Comparison of ENCODE assay signal across 14 cellular contexts in the genomic region with DNA sequence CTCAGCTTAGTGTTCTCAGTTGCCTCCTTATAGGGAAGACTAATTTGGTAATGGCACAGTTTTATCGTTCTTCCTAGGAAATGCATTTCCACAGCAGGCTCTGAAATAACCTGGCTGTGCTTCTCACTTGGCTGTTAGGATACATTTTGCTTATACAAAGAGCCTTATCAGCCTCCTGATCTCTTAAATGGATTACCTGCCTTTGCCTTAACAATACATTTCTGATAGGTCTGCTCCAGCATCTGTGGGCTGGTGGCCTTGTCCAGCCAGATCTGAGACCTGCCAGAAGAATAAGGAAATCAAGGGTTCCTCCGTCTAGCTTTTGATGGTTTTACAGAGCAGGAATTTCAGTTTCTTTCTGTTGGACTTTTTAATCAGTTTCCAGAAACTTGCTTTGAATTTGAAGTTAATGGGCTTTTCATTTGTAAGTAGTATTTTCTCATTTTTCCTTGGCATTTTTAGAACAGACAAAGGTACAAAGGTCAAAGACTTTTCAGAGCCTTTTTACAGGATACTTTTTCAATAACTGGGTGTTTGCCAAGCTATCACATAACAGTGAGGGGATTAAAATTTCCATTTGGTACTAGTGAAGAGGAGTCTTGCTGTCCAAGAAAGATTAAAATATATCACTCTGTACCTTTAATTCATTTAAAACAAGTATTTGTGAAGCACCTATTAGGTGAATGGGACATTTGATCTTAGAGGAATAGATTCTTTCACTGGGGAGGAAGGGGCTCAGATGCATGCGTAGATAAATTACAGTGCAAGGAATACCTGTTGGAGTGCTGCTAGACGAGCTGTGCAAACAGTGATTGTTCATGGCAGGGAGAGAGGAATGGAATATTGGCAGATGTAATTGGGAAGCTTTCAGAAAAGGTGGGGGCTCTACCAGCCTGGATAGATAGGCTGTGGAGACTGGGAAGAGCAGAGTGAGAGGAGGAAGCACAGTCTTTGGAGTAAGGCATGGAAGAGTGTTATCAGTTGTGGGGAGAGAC.
A peak's percentile ranks its signal among the peaks of the same experiment; 100 is the strongest.
DNase-seq lines count a peak whose midpoint lies in the region; ATAC-seq, FAIRE-seq and TF ChIP-seq lines count a peak whose summit lies in the region.
"Had no signal": no experiment of that assay in that cellular context is flagged by ENCODE, and none has a peak within 500 bp of the region (broad histone marks: within the 10 kb centered on the region; RNA-seq: fewer than 3 reads in every experiment).

No MANE protein-coding gene starts in this region.

- peak overlapping the region; percentile 0; the same call in 1 of the 3 replicates for H3K4me2 ChIP-seq in A549
- H3K4me2 ChIP-seq: KMS-11 had no signal

- H3K27ac ChIP-seq in A549 (no peak overlapping the region), endodermal cell (ENCODE audit: low read depth, low read length) (no peak overlapping the region)
- H3K27ac ChIP-seq: KMS-11 had no signal

- POLR2A ChIA-PET in A549 (lab: Yijun Ruan, JAX): no interaction called here

- H3K36me3 Mint-ChIP-seq in endodermal cell (ENCODE audit: low read depth): no peaks in the 10 kb centered on the region
- H3K36me3 Mint-ChIP-seq in natural killer cell treated with Interleukin-12 subunit alpha and Interleukin-12 subunit beta and Interleukin-15 and Interleukin-18, amount 100 ng/mL, for 72 hours: no peaks in the 10 kb centered on the region
- H3K36me3 Mint-ChIP-seq: natural killer cell had no signal

- peaks cover 72% of the 10 kb centered on the region for H3K4me1 Mint-ChIP-seq in endodermal cell
- H3K4me1 Mint-ChIP-seq in natural killer cell treated with Interleukin-12 subunit alpha and Interleukin-12 subunit beta and Interleukin-15 and Interleukin-18, amount 100 ng/mL, for 72 hours (ENCODE audit: low read depth in 2 of 2): peaks cover 8 to 16% of the 10 kb centered on the region in 2 donors

- DNase-seq in A549 (ENCODE audit: low read depth in 1 of 2, low spot score in 1 of 2): no peak
- DNase-seq in DMS153 (lab: John Stamatoyannopoulos, UW): peak; percentile 41
- DNase-seq in NCI-H510A treated with DMSO at 0.1 percent for 48 hours (lab: John Stamatoyannopoulos, UW): peak; percentile 72
- no peak for DNase-seq in endodermal cell
- DNase-seq in NOMO-1 (lab: John Stamatoyannopoulos, UW; ENCODE audit: unreplicated experiment in 2 of 2): no peak
- DNase-seq in natural killer cell treated with Interleukin-12 subunit alpha and Interleukin-12 subunit beta and Interleukin-15 and Interleukin-18, amount 100 ng/mL, for 72 hours (ENCODE audit: low spot score): no peak
- DNase-seq: activated naive CD4-positive, alpha-beta T cell; AML-193; natural killer cell; RPMI8226; stimulated activated naive CD8-positive, alpha-beta T cell treated with anti-CD3 and anti-CD28 coated beads, Interleukin-15, amount 100 ng/mL, for 72 hours had no signal

- no peak for TF ChIP-seq EP300 in A549 (IDR thresholded peaks at IDR 0.05)

- FAIRE-seq in A549 (lab: Jason Lieb, UNC): no peak

- no peaks in the 10 kb centered on the region for H3K27me3 ChIP-seq in endodermal cell (ENCODE audit: control insufficient read depth, insufficient read depth, low read length, poor library complexity, severe bottlenecking)

- H3K4me1 ChIP-seq in A549: peaks cover 69% of the 10 kb centered on the region
- H3K4me1 ChIP-seq in endodermal cell (ENCODE audit: control insufficient read depth, insufficient read depth, low read length): peaks cover 27% of the 10 kb centered on the region

- H3K4me3 ChIP-seq in A549 (no peak overlapping the region), endodermal cell (ENCODE audit: low read length) (peak overlapping the region; percentile 55)

- WGBS in A549 (ENCODE audit: missing lambda C conversion rate): 83% methylated on average over 4 of the region's 4 CpGs
- 85 to 93% methylated on average over 3 to 4 of the region's 4 CpGs for WGBS in endodermal cell (ENCODE audit: insufficient coverage in 1 of 2, insufficient read length in 1 of 2), 2 experiments

- no peaks in the 10 kb centered on the region for H3K9me3 ChIP-seq in A549
- H3K9me3 ChIP-seq in endodermal cell (ENCODE audit: control insufficient read depth, low read length): no peaks in the 10 kb centered on the region

- peaks cover 6% of the 10 kb centered on the region for H3K36me3 ChIP-seq in endodermal cell (ENCODE audit: control insufficient read depth, insufficient read depth, low read length)

- no peak overlapping the region for H3K27ac Mint-ChIP-seq in endodermal cell
- H3K27ac Mint-ChIP-seq in natural killer cell treated with Interleukin-12 subunit alpha and Interleukin-12 subunit beta and Interleukin-15 and Interleukin-18, amount 100 ng/mL, for 72 hours: peak overlapping the region in 1 of 2 donors; percentile 4
- H3K27ac Mint-ChIP-seq: stimulated activated naive CD8-positive, alpha-beta T cell treated with anti-CD3 and anti-CD28 coated beads, Interleukin-15, amount 100 ng/mL, for 72 hours had no signal

- no peaks in the 10 kb centered on the region for H3K9me3 Mint-ChIP-seq in endodermal cell
- H3K9me3 Mint-ChIP-seq in natural killer cell treated with Interleukin-12 subunit alpha and Interleukin-12 subunit beta and Interleukin-15 and Interleukin-18, amount 100 ng/mL, for 72 hours: no peaks in the 10 kb centered on the region
- H3K9me3 Mint-ChIP-seq: natural killer cell; stimulated activated naive CD8-positive, alpha-beta T cell treated with anti-CD3 and anti-CD28 coated beads, Interleukin-15, amount 100 ng/mL, for 72 hours had no signal

- no peaks in the 10 kb centered on the region for H3K27me3 Mint-ChIP-seq in endodermal cell (ENCODE audit: insufficient read depth)
- no peaks in the 10 kb centered on the region for H3K27me3 Mint-ChIP-seq in natural killer cell treated with Interleukin-12 subunit alpha and Interleukin-12 subunit beta and Interleukin-15 and Interleukin-18, amount 100 ng/mL, for 72 hours
- H3K27me3 Mint-ChIP-seq: stimulated activated naive CD8-positive, alpha-beta T cell treated with anti-CD3 and anti-CD28 coated beads, Interleukin-15, amount 100 ng/mL, for 72 hours had no signal

- TF ChIP-seq RAD21 in A549 (conservative IDR thresholded peaks at IDR 0.05 in 1 of 2, IDR thresholded peaks at IDR 0.05 in 1 of 2): no peak

- CTCF ChIA-PET in A549 (lab: Yijun Ruan, JAX): interaction anchor here (1.2 to 9.6 kb wide), 8 partner anchors 8 to 343 kb away, joined by 3 to 56 read pairs (median 8); no protein-coding TSS in a partner anchor

- no peak for TF ChIP-seq CTCF in A549 (IDR thresholded peaks at IDR 0.05)
- no peak for TF ChIP-seq CTCF in endodermal cell (conservative IDR thresholded peaks at IDR 0.05)

- ATAC-seq in A549: no peak
- ATAC-seq in GM21367 (IDR thresholded peaks at IDR 0.05; ENCODE audit: unreplicated experiment): no peak
- no peak for ATAC-seq in HG02884 (IDR thresholded peaks at IDR 0.05; ENCODE audit: unreplicated experiment)
- ATAC-seq in natural killer cell treated with Interleukin-12 subunit alpha and Interleukin-12 subunit beta and Interleukin-15 and Interleukin-18, amount 100 ng/mL, for 72 hours: no peak
- ATAC-seq: natural killer cell; stimulated activated naive CD8-positive, alpha-beta T cell treated with anti-CD3 and anti-CD28 coated beads, Interleukin-15, amount 100 ng/mL, for 72 hours had no signal

- no peak for TF ChIP-seq POLR2A in A549 (IDR thresholded peaks at IDR 0.05; ENCODE audit: low read length)

- H3K9ac ChIP-seq in endodermal cell (ENCODE audit: extremely low read depth, low read length, poor library complexity, severe bottlenecking): no peak overlapping the region
- H3K9ac ChIP-seq: KMS-11 had no signal

- H3K4me3 Mint-ChIP-seq in endodermal cell: no peak overlapping the region
- H3K4me3 Mint-ChIP-seq in natural killer cell treated with Interleukin-12 subunit alpha and Interleukin-12 subunit beta and Interleukin-15 and Interleukin-18, amount 100 ng/mL, for 72 hours: no peak overlapping the region
- H3K4me3 Mint-ChIP-seq: natural killer cell; stimulated activated naive CD8-positive, alpha-beta T cell treated with anti-CD3 and anti-CD28 coated beads, Interleukin-15, amount 100 ng/mL, for 72 hours had no signal

TF ChIP-seq in A549, 52 proteins besides CTCF, POLR2A, EP300 and RAD21:
- TF ChIP-seq, protein P1, sequence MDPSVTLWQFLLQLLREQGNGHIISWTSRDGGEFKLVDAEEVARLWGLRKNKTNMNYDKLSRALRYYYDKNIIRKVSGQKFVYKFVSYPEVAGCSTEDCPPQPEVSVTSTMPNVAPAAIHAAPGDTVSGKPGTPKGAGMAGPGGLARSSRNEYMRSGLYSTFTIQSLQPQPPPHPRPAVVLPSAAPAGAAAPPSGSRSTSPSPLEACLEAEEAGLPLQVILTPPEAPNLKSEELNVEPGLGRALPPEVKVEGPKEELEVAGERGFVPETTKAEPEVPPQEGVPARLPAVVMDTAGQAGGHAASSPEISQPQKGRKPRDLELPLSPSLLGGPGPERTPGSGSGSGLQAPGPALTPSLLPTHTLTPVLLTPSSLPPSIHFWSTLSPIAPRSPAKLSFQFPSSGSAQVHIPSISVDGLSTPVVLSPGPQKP (IDR thresholded peaks at IDR 0.05; ENCODE audit: low read depth, low read length): no peak
- TF ChIP-seq, protein P2, sequence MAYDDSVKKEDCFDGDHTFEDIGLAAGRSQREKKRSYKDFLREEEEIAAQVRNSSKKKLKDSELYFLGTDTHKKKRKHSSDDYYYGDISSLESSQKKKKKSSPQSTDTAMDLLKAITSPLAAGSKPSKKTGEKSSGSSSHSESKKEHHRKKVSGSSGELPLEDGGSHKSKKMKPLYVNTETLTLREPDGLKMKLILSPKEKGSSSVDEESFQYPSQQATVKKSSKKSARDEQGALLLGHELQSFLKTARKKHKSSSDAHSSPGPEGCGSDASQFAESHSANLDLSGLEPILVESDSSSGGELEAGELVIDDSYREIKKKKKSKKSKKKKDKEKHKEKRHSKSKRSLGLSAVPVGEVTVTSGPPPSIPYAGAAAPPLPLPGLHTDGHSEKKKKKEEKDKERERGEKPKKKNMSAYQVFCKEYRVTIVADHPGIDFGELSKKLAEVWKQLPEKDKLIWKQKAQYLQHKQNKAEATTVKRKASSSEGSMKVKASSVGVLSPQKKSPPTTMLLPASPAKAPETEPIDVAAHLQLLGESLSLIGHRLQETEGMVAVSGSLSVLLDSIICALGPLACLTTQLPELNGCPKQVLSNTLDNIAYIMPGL (CRISPR knock-in tag; IDR thresholded peaks at IDR 0.05; ENCODE audit: borderline replicate concordance): no peak
- no peak for TF ChIP-seq POLR2AphosphoS2 (conservative IDR thresholded peaks at IDR 0.05; ENCODE audit: low read length)
- no peak for TF ChIP-seq HEYL (CRISPR knock-in tag; IDR thresholded peaks at IDR 0.05)
- no peak for TF ChIP-seq SMC3 (IDR thresholded peaks at IDR 0.05)
- TF ChIP-seq NFE2L2 (conservative IDR thresholded peaks at IDR 0.05; ENCODE audit: low read length): no peak
- no peak for TF ChIP-seq FOXS1 (CRISPR knock-in tag; IDR thresholded peaks at IDR 0.05)
- TF ChIP-seq JUN (IDR thresholded peaks at IDR 0.05): no peak

Comparison
In these comparisons a context has a peak if more than half of its experiments do, and no peak if none do; other contexts are left out.
1. DNase-seq: peak in DMS153 (single experiment) and NCI-H510A treated with DMSO at 0.1 percent for 48 hours (single experiment); none in A549 (0 of 2), endodermal cell (single experiment), NOMO-1 (0 of 2) and natural killer cell treated with Interleukin-12 subunit alpha and Interleukin-12 subunit beta and Interleukin-15 and Interleukin-18, amount 100 ng/mL, for 72 hours (single experiment).